Comparison of ENCODE assay signal across 17 cellular contexts in genomic region chr3:124234852-124235252, GRCh38.
"Had no signal": no experiment of that assay in that cellular context is flagged by ENCODE, and none has a peak within 500 bp of the region (broad histone marks: within the 10 kb centered on the region; RNA-seq: fewer than 3 reads in every experiment).

No MANE protein-coding gene starts in this region.

- ATAC-seq: activated T-cell treated with anti-CD3 and anti-CD28 coated beads, Interleukin-2, amount 50 U/mL, for 4 hours; pancreas; WTC11 had no signal

- H3K27me3 ChIP-seq: pancreas, SJSA1, tibial artery, vagina had no signal

- H3K4me3 ChIP-seq: cardiac muscle cell, lung, pancreas, SJSA1, tibial artery, vagina had no signal

- H3K4me1 ChIP-seq: pancreas, SJSA1, vagina had no signal

- H3K36me3 ChIP-seq: cardiac muscle cell, pancreas, SJSA1, vagina had no signal

- DNase-seq: activated CD4-positive, alpha-beta memory T cell treated with anti-CD3 and anti-CD28 coated beads, Interleukin-2, amount 10 ng/mL, durations not matched to agents 7 days and 5 days; activated CD4-positive, alpha-beta T cell treated with anti-CD3 and anti-CD28 coated beads for 4 hours; activated effector memory CD4-positive, alpha-beta T cell treated with Interleukin-2 at 50 U/mL for 16 hours; activated naive CD4-positive, alpha-beta T cell treated with anti-CD3 and anti-CD28 coated beads, Interleukin-2, amount 50 U/mL, for 16 hours; activated T-cell treated with anti-CD3 and anti-CD28 coated beads, Interleukin-2, amount 50 U/mL, for 4 hours; kidney glomerular epithelial cell; naive B cell; pancreas; retina; stimulated activated CD4-positive, alpha-beta T cell treated with anti-CD3 and anti-CD28 coated beads, Interleukin-1b, Interleukin-23, amount 100 ng/mL, for 48 hours; tibial artery had no signal

- H3K27ac ChIP-seq: cardiac muscle cell, epithelial cell of prostate, pancreas, SJSA1, tibial artery, vagina had no signal

- H3K9me3 ChIP-seq: pancreas, SJSA1, tibial artery, vagina had no signal
